In the genomic region with DNA sequence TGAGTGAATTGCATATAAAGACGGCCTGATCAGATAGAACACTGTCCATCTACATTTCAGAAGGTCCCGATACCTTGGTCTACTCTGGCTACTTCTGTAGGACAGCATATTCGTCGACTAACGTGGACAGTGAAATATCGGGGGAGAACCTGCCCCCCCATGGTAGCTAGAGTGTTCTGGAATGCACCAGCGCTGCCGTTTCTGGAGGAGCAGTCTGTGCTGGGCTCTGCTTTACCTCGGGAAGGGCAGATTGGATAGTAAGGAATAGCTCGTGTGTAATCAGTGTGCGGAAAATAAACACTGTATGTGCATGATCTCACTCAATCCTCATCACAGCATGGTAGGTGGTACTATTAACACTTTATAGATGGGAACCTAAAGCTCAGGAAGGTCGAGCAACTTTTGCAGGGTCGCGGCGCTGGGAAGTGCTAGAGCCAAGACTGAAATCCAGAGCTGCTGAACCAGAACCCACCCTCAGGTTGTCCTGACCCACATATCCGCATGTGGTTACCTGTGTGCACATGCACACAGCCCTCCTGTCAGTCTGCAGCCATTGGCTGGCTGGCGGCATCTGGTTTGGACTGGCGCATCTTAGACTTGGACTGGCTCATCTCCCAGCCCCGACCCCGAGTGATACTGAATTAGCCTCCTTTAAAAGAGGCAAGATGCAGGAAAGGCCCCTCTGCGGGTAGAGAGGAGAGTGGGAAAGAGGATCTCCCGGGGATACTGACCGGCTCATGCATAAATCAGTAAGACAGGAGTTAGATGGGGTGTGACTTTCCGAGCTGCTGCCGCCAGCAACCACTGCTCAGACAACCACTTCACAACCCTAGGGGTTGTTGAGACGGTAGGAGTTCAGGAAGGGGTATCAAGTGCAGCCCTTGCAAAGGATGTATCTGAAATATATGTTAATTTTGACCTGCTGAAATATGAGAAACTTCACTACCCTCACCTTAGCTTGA, we compare ENCODE assay signal across 11 cellular contexts.
DNase-seq lines count a peak whose midpoint lies in the region; ATAC-seq and TF ChIP-seq lines count a peak whose summit lies in the region.
"Had no signal": no experiment of that assay in that cellular context is flagged by ENCODE, and none has a peak within 500 bp of the region (broad histone marks: within the 10 kb centered on the region; RNA-seq: fewer than 3 reads in every experiment).

No MANE protein-coding gene starts in this region.

- no peaks in the 10 kb centered on the region for H3K79me2 ChIP-seq in osteoblast (ENCODE audit: insufficient read depth, low read length)

- CTCF ChIA-PET in CD8-positive, alpha-beta T cell (lab: Charles Lee) = interaction anchor here (0.8 to 2.5 kb wide), 4 partner anchors 112 to 162 kb away, joined by 3 to 12 read pairs (median 5); no protein-coding TSS in a partner anchor

- intact Hi-C loops in CD8-positive, alpha-beta T cell (cut with DNase I, micrococcal nuclease) = loop anchor here (2.0 to 10.0 kb wide), 7 partner anchors 48 to 371 kb away; no protein-coding TSS in a partner anchor

- peaks cover 83% of the 10 kb centered on the region for H3K4me1 ChIP-seq in CD8-positive, alpha-beta T cell (ENCODE audit: insufficient read depth, low read length)
- peaks cover 13% of the 10 kb centered on the region for H3K4me1 ChIP-seq in osteoblast (ENCODE audit: insufficient read depth, low read length)
- no peaks in the 10 kb centered on the region for H3K4me1 ChIP-seq in HAP-1

- DNase-seq in CD8-positive, alpha-beta T cell = no peak
- DNase-seq in coronary artery (ENCODE audit: low spot score) = no peak
- DNase-seq in osteoblast (ENCODE audit: insufficient read length, low spot score, missing footprints) = no peak
- no peak for DNase-seq in NCI-H748 treated with DMSO at 0.1 percent for 48 hours (lab: John Stamatoyannopoulos, UW)
- DNase-seq in HAP-1 (ENCODE audit: low spot score in 2 of 2) = no peak
- DNase-seq: amniotic stem cell, NCI-H2081 treated with DMSO at 0.1 percent for 48 hours, posterior cingulate gyrus had no signal

- no peaks in the 10 kb centered on the region for H4K20me1 ChIP-seq in osteoblast (ENCODE audit: insufficient read depth, low read length)

- H3K27ac ChIP-seq in CD8-positive, alpha-beta T cell (ENCODE audit: low read depth, low read length) = no peak overlapping the region
- peak overlapping the region; percentile 100 for H3K27ac ChIP-seq in KOPT-K1 (ENCODE audit: low read depth, low read length, poor library complexity, severe bottlenecking)
- H3K27ac ChIP-seq in coronary artery = peak overlapping the region; percentile 80 to 92
- H3K27ac ChIP-seq in osteoblast (ENCODE audit: low read depth, low read length) = no peak overlapping the region

- H3K36me3 ChIP-seq in CD8-positive, alpha-beta T cell (ENCODE audit: insufficient read depth, low read length) = no peaks in the 10 kb centered on the region
- H3K36me3 ChIP-seq in KOPT-K1 (ENCODE audit: insufficient read depth, low read length) (0 out of 2 replicates have a peak, but pooled peaks cover 4% of the 10 kb centered on the region), osteoblast (ENCODE audit: insufficient read depth, low read length) (no peaks in the 10 kb centered on the region), HAP-1 (replicated peaks) (no peaks in the 10 kb centered on the region)

- POLR2A ChIA-PET in CD8-positive, alpha-beta T cell (lab: Charles Lee) = interaction anchor here (1.1 kb wide), 1 partner anchor 79 kb away, joined by 3 read pairs; no protein-coding TSS in a partner anchor

- no peak overlapping the region for H2AFZ ChIP-seq in osteoblast (ENCODE audit: low read length)

- no peaks in the 10 kb centered on the region for H3K9me3 ChIP-seq in CD8-positive, alpha-beta T cell (ENCODE audit: low read length)
- H3K9me3 ChIP-seq in KOPT-K1 (ENCODE audit: insufficient read depth, low read length, poor library complexity, severe bottlenecking) (no peaks in the 10 kb centered on the region), osteoblast (ENCODE audit: low read depth, low read length) (no peaks in the 10 kb centered on the region), HAP-1 (no peaks in the 10 kb centered on the region)

- TF ChIP-seq CTCF in CD8-positive, alpha-beta T cell (IDR thresholded peaks at IDR 0.05) = no peak
- TF ChIP-seq CTCF in coronary artery (IDR thresholded peaks at IDR 0.05) (no peak), osteoblast (IDR thresholded peaks at IDR 0.05; ENCODE audit: extremely low read depth, low read depth, low read length) (no peak)

- H3K4me1 Mint-ChIP-seq in CD8-positive, alpha-beta T cell (ENCODE audit: low read depth) = peaks cover 89% of the 10 kb centered on the region

- H3K4me3 Mint-ChIP-seq in CD8-positive, alpha-beta T cell = no peak overlapping the region

- no peaks in the 10 kb centered on the region for H3K27me3 Mint-ChIP-seq in CD8-positive, alpha-beta T cell (ENCODE audit: low read depth)

- H3K9me3 Mint-ChIP-seq in CD8-positive, alpha-beta T cell = no peaks in the 10 kb centered on the region

- H3K27ac Mint-ChIP-seq in CD8-positive, alpha-beta T cell = peak overlapping the region; percentile 38

- H3K36me3 Mint-ChIP-seq in CD8-positive, alpha-beta T cell = peaks cover 19% of the 10 kb centered on the region

- no peak for ATAC-seq in CD8-positive, alpha-beta T cell
- ATAC-seq in GM21526 (IDR thresholded peaks at IDR 0.05; ENCODE audit: low FRiP score, unreplicated experiment) (no peak), HG03135 (IDR thresholded peaks at IDR 0.05; ENCODE audit: unreplicated experiment) (no peak)

- peak overlapping the region; percentile 16 for H3K4me2 ChIP-seq in osteoblast (ENCODE audit: insufficient read depth, low read length)

- no peak overlapping the region for H3K4me3 ChIP-seq in CD8-positive, alpha-beta T cell (ENCODE audit: low read depth, low read length)
- H3K4me3 ChIP-seq in coronary artery (no peak overlapping the region), osteoblast (ENCODE audit: insufficient read depth, low read length) (no peak overlapping the region), HAP-1 (no peak overlapping the region)

- in situ Hi-C loops in HAP-1 (cut with MboI; ENCODE audit: low sequenced_read_pairs) = no loop called here

- no peaks in the 10 kb centered on the region for H3K27me3 ChIP-seq in CD8-positive, alpha-beta T cell (ENCODE audit: insufficient read depth, low read length)
- H3K27me3 ChIP-seq in osteoblast (ENCODE audit: insufficient read depth, low read length) (no peaks in the 10 kb centered on the region), HAP-1 (ENCODE audit: low read depth) (no peaks in the 10 kb centered on the region)

Comparison
In these comparisons a context has a peak if more than half of its experiments do, and no peak if none do; other contexts are left out.
1. H3K27ac ChIP-seq: peak in KOPT-K1 (single experiment) and coronary artery (2 of 2); none in CD8-positive, alpha-beta T cell (single experiment) and osteoblast (single experiment).